ENCODE assay signal across 8 cellular contexts in the genomic region with DNA sequence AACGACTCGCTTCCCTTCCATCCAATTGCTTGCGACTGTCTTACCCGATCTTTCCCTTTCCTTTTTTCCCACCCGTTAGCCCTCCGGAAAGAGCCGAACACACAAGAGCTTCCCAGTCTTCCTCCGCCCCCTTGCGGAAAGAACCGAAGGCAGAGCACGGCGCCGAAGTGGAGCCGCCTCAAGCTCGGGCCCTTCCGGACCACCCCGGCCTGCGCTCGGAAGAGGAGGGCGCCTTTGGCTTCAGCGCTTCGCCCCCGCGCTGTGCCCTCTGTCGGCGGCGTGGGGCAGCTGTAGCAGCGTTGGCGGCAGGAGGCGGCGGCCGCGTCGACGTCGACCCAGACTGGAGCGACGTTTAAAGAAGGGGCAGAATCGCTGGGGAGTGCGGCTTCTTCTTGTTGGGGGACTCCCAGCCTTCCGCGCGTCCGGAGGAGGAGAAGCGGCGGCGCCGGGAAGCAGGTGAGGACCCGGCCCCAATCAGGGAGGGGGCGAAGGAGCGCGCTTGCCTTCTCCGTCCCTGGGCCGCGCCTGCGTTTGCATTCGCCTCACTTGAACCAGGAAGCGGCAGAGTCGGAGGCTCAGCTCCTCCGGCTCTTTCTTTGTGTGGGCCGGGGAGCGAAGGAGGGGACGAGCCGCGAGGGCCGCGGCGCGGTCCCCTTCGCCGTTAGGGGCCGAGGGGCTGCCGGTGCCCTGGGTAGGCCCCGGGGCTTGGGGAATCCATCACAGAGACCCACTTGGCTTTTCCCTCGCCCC. TPM values are rescaled to one million over a fixed set of nuclear protein-coding genes. Genes with fewer than 3 reads are reported as not detected.
A peak's percentile ranks its signal among the peaks of the same experiment; 100 is the strongest.
DNase-seq lines count a peak whose midpoint lies in the region; FAIRE-seq and TF ChIP-seq lines count a peak whose summit lies in the region.

A gene with protein sequence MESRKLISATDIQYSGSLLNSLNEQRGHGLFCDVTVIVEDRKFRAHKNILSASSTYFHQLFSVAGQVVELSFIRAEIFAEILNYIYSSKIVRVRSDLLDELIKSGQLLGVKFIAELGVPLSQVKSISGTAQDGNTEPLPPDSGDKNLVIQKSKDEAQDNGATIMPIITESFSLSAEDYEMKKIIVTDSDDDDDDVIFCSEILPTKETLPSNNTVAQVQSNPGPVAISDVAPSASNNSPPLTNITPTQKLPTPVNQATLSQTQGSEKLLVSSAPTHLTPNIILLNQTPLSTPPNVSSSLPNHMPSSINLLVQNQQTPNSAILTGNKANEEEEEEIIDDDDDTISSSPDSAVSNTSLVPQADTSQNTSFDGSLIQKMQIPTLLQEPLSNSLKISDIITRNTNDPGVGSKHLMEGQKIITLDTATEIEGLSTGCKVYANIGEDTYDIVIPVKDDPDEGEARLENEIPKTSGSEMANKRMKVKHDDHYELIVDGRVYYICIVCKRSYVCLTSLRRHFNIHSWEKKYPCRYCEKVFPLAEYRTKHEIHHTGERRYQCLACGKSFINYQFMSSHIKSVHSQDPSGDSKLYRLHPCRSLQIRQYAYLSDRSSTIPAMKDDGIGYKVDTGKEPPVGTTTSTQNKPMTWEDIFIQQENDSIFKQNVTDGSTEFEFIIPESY (plus strand): TSS at position 291 of the 750 bp plus-strand sequence. CDS start 2,604 bp downstream, outside the sequence.

- peak within 1 kb of the TSS; percentile 96 for H3K27ac Mint-ChIP-seq in activated naive CD4-positive, alpha-beta T cell treated with anti-CD3 and anti-CD28 coated beads for 36 hours

- peaks cover 18% of the 10 kb centered on the region for H3K36me3 Mint-ChIP-seq in activated naive CD4-positive, alpha-beta T cell treated with anti-CD3 and anti-CD28 coated beads for 36 hours (ENCODE audit: low read depth)

- H3K9me3 ChIP-seq in neutrophil, result no peaks in the 10 kb centered on the region

- no peak for FAIRE-seq in frontal cortex (lab: Jason Lieb, UNC)

- H3K27me3 ChIP-seq in GM06990 (replicated peaks; ENCODE audit: control insufficient read depth, insufficient read depth, low read length) (no peaks in the 10 kb centered on the region), neutrophil (no peaks in the 10 kb centered on the region)

- peak within 1 kb of the TSS; percentile 82 for H3K4me3 ChIP-seq in GM06990 (replicated peaks; ENCODE audit: low read depth, low read length)
- peak within 1 kb of the TSS; percentile 75 for H3K4me3 ChIP-seq in HFF-Myc (replicated peaks; ENCODE audit: low read depth, low read length)
- peak within 1 kb of the TSS; percentile 63 to 65 for H3K4me3 ChIP-seq in neutrophil (ENCODE audit: low read depth in 1 of 2, low read length in 1 of 2)

- CTCF ChIA-PET in activated naive CD4-positive, alpha-beta T cell treated with anti-CD3 and anti-CD28 coated beads for 36 hours (lab: Charles Lee), result interaction anchor here (0.6 to 2.5 kb wide), 7 partner anchors 13 to 59 kb away, joined by 3 to 8 read pairs (median 3); no protein-coding TSS in a partner anchor

- no peaks in the 10 kb centered on the region for H3K27me3 Mint-ChIP-seq in activated naive CD4-positive, alpha-beta T cell treated with anti-CD3 and anti-CD28 coated beads for 36 hours (ENCODE audit: low read depth)

- intact Hi-C loops in activated naive CD4-positive, alpha-beta T cell treated with anti-CD3 and anti-CD28 coated beads for 36 hours (cut with micrococcal nuclease), result loop anchor here (1.0 to 2.0 kb wide), 6 partner anchors 19 to 380 kb away; a partner anchor contains a TSS

- DNase-seq in GM06990 (ENCODE audit: extremely low read depth, insufficient read length) (peak; percentile 93), HFF-Myc (ENCODE audit: extremely low read depth, low read depth) (peak; percentile 82), MV-4-11 (lab: John Stamatoyannopoulos, UW) (peak; percentile 81), SK-N-DZ (ENCODE audit: low spot score) (peak; percentile 93), frontal cortex (ENCODE audit: low spot score in 2 of 2) (peak; percentile 68 to 78), substantia nigra (lab: John Stamatoyannopoulos, UW) (peak; percentile 12 to 89 (median 68))
- peak; percentile 92 for DNase-seq in activated naive CD4-positive, alpha-beta T cell treated with anti-CD3 and anti-CD28 coated beads for 36 hours

- peaks cover 3 to 4% of the 10 kb centered on the region in 2 experiments for H3K4me1 ChIP-seq in neutrophil (ENCODE audit: control insufficient read depth in 1 of 2, insufficient read depth in 1 of 2, low read depth in 1 of 2, low read length in 1 of 2)

- H3K27ac ChIP-seq in neutrophil (peak within 1 kb of the TSS; percentile 91), substantia nigra (ENCODE audit: low read depth, low read length, poor library complexity, severe bottlenecking) (peak within 1 kb of the TSS; percentile 66)

- no peaks in the 10 kb centered on the region for H3K9me3 Mint-ChIP-seq in activated naive CD4-positive, alpha-beta T cell treated with anti-CD3 and anti-CD28 coated beads for 36 hours

- H3K36me3 ChIP-seq in GM06990 (ENCODE audit: control insufficient read depth, insufficient read depth, low read length) (no peaks in the 10 kb centered on the region), neutrophil (peaks cover 21% of the 10 kb centered on the region)

- peak within 1 kb of the TSS; percentile 89 for H3K4me3 Mint-ChIP-seq in activated naive CD4-positive, alpha-beta T cell treated with anti-CD3 and anti-CD28 coated beads for 36 hours

- TF ChIP-seq CTCF in GM06990 (IDR thresholded peaks at IDR 0.05; ENCODE audit: insufficient read depth, low read length, poor library complexity, severe bottlenecking) (peak; percentile 68), HFF-Myc (IDR thresholded peaks at IDR 0.05; ENCODE audit: low read depth, low read length, missing control alignments) (peak; percentile 53), neutrophil (IDR thresholded peaks at IDR 0.05) (peak; percentile 63)

- H3K4me1 Mint-ChIP-seq in activated naive CD4-positive, alpha-beta T cell treated with anti-CD3 and anti-CD28 coated beads for 36 hours (ENCODE audit: low read depth), result peaks cover 22% of the 10 kb centered on the region

RNA-seq across cellular contexts. Expression of the gene that starts here (rescaled TPM):
- polyA plus RNA-seq in SK-N-DZ (2014; cell fraction: cytosol; rRNA removed), result 16.3 and 18.8 TPM in 2 replicates
- polyA plus RNA-seq in SK-N-DZ (2014; cell fraction: nucleus; rRNA removed), result 10.0 and 13.3 TPM in 2 replicates
- total RNA-seq in activated naive CD4-positive, alpha-beta T cell treated with anti-CD3 and anti-CD28 coated beads for 36 hours, result 10 to 100 TPM; 12.1 to 12.6 TPM
- total RNA-seq in frontal cortex, result 45.2 TPM

Comparison
In these comparisons a context has a peak if more than half of its experiments do, and no peak if none do; other contexts are left out.
1. Peak in every context shown above with its lines: DNase-seq, H3K4me3 ChIP-seq and H3K27ac ChIP-seq.